8 cellular contexts compared by ENCODE assay signal in the genomic region with DNA sequence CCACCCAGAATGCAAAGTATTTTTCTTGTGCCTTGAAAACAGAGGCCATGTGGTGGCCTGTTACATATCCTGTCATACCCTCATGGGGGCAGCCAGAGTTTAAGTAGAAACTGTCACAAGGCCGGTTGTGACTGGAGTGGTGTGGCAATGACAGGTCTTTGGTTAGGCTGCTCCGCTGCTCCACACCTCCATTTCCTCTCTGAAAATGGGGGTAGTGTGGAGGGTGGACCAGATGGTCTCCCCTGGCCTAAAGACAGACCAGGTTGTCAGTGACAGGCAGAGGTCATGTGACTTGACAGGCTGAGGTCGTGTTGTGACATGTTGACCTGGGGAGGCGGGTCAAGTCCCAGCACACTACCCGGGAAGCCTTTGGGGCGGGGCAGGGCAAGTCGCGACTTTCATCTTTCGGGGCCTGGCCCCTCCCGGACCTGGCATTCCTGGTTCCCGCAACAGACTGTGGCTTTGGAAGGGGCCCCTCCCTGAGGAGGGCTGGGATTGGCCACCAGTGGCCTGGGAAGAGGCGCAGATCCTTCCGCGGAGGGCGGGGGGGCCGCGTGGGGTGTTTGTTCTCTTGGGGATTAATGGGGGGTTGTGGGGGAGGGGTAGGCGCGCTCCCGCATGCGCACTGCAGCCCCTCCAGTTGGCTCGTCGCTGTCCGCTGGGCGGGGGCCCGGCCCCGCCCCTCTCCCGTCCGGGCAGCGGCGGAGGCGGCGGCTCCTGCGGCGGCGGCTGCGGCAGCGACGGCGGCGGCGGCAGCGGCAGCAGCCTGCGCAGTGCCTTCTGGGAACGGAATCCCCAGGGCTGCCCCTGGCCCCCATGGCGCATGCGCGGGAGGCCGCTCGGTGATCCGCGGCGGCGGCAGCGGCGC. TPM values are rescaled to one million over a fixed set of nuclear protein-coding genes. Genes with fewer than 3 reads are reported as not detected.
A peak's percentile ranks its signal among the peaks of the same experiment; 100 is the strongest.
DNase-seq lines count a peak whose midpoint lies in the region; ATAC-seq and TF ChIP-seq lines count a peak whose summit lies in the region.

A gene with protein sequence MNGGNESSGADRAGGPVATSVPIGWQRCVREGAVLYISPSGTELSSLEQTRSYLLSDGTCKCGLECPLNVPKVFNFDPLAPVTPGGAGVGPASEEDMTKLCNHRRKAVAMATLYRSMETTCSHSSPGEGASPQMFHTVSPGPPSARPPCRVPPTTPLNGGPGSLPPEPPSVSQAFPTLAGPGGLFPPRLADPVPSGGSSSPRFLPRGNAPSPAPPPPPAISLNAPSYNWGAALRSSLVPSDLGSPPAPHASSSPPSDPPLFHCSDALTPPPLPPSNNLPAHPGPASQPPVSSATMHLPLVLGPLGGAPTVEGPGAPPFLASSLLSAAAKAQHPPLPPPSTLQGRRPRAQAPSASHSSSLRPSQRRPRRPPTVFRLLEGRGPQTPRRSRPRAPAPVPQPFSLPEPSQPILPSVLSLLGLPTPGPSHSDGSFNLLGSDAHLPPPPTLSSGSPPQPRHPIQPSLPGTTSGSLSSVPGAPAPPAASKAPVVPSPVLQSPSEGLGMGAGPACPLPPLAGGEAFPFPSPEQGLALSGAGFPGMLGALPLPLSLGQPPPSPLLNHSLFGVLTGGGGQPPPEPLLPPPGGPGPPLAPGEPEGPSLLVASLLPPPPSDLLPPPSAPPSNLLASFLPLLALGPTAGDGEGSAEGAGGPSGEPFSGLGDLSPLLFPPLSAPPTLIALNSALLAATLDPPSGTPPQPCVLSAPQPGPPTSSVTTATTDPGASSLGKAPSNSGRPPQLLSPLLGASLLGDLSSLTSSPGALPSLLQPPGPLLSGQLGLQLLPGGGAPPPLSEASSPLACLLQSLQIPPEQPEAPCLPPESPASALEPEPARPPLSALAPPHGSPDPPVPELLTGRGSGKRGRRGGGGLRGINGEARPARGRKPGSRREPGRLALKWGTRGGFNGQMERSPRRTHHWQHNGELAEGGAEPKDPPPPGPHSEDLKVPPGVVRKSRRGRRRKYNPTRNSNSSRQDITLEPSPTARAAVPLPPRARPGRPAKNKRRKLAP (plus strand): TSS at position 806 of the 868 bp plus-strand sequence. CDS start 1,480 bp downstream, outside the sequence.

- intact Hi-C loops in adrenal gland (cut with DNase I) (no loop called here), left cardiac atrium (cut with DNase I) (no loop called here), prostate gland (cut with DNase I) (loop anchor here (5.0 kb wide), 1 partner anchor 85 kb away; no protein-coding TSS in a partner anchor)

- peak; percentile 45 for ATAC-seq in HG02798 (IDR thresholded peaks at IDR 0.05; ENCODE audit: poor library complexity, unreplicated experiment)
- peak; percentile 37 to 45 for ATAC-seq in left cardiac atrium

- H3K9me3 ChIP-seq in adrenal gland (replicated peaks in 1 of 3) (no peaks in the 10 kb centered on the region), prostate gland (no peaks in the 10 kb centered on the region)

- H3K36me3 ChIP-seq in adrenal gland (replicated peaks in 1 of 2) (peaks cover 0 to 36% of the 10 kb centered on the region in 2 donors), prostate gland (peaks cover 5 to 8% of the 10 kb centered on the region in 2 donors), urinary bladder (ENCODE audit: insufficient read depth) (no peaks in the 10 kb centered on the region)

- peak within 1 kb of the TSS; percentile 94 to 100 (median 97) for H3K27ac ChIP-seq in adrenal gland
- H3K27ac ChIP-seq in prostate gland = peak within 1 kb of the TSS; percentile 99
- H3K27ac ChIP-seq in urinary bladder (ENCODE audit: low read depth) = peak within 1 kb of the TSS; percentile 97

- no peak for TF ChIP-seq CTCF in GM13976 (IDR thresholded peaks at IDR 0.05; ENCODE audit: borderline replicate concordance, control extremely low read depth, extremely low read depth, insufficient read depth, missing control alignments)
- no peak for TF ChIP-seq CTCF in adrenal gland (IDR thresholded peaks at IDR 0.05)
- TF ChIP-seq CTCF in prostate gland (IDR thresholded peaks at IDR 0.05) = no peak

- no peaks in the 10 kb centered on the region for H3K27me3 ChIP-seq in adrenal gland
- H3K27me3 ChIP-seq in prostate gland (replicated peaks; ENCODE audit: insufficient read depth) = no peaks in the 10 kb centered on the region

- peaks cover 49 to 54% of the 10 kb centered on the region in 2 donors for H3K4me1 ChIP-seq in adrenal gland (replicated peaks in 1 of 2)
- H3K4me1 ChIP-seq in prostate gland (replicated peaks) = peaks cover 21% of the 10 kb centered on the region
- H3K4me1 ChIP-seq in urinary bladder (ENCODE audit: insufficient read depth) = no peaks in the 10 kb centered on the region

- WGBS in adrenal gland, 4 donors = 0 to 1% (median 0%) methylated on average over 1 to 47 of the region's 56 CpGs
- under 1% methylated on average over 33 of the region's 56 CpGs for WGBS in prostate gland
- WGBS in urinary bladder = 1% methylated on average over 56 of the region's 56 CpGs

- TF ChIP-seq POLR2A in adrenal gland (IDR thresholded peaks at IDR 0.05) (peak; percentile 33 to 51), prostate gland (IDR thresholded peaks at IDR 0.05) (peak; percentile 16)

- in situ Hi-C loops in GM13976 (cut with MboI; ENCODE audit: low sequenced_read_pairs, unreplicated experiment) = no loop called here

- DNase-seq in GM13976 (ENCODE audit: low spot score) = peak; percentile 98
- peak; percentile 70 for DNase-seq in NCI-H1417 treated with DMSO at 0.1 percent for 48 hours (lab: John Stamatoyannopoulos, UW)
- DNase-seq in T-helper 1 cell = peak; percentile 83 to 94 (median 87)
- peak; percentile 95 to 98 (median 96) for DNase-seq in adrenal gland
- DNase-seq in left cardiac atrium = peak; percentile 93
- peak; percentile 93 for DNase-seq in prostate gland (ENCODE audit: low spot score)

- H3K4me3 ChIP-seq in adrenal gland (peak within 1 kb of the TSS; percentile 11 to 91 (median 68)), prostate gland (peak within 1 kb of the TSS; percentile 67 to 85), urinary bladder (ENCODE audit: low read depth, low read length) (peak within 1 kb of the TSS; percentile 52)

RNA-seq across cellular contexts. Expression of the gene that starts here (rescaled TPM):
- total RNA-seq in adrenal gland = 100 to 1,000 TPM in 2 of 8 donors, 10 to 100 TPM in 6; 10.9 to 128 (median 38.1) TPM
- 100 to 1,000 TPM in 1 of 3 donors, 10 to 100 TPM in 2; 21.7 to 167 (median 91.4) TPM for polyA plus RNA-seq in adrenal gland
- 10 to 100 TPM; 35.7 to 41.5 TPM for total RNA-seq in left cardiac atrium
- total RNA-seq in prostate gland = 10 to 100 TPM; 54.5 to 92.1 TPM
- 9.6 TPM for total RNA-seq in urinary bladder
- polyA plus RNA-seq in urinary bladder = 31.1 TPM

Comparison
In these comparisons a context has a peak if more than half of its experiments do, and no peak if none do; other contexts are left out.
1. Peak in every context shown above with its lines: DNase-seq, ATAC-seq, H3K4me3 ChIP-seq and H3K27ac ChIP-seq.